In genomic region chr13:112616586-112617381, GRCh38 we compare ENCODE assay signal across 8 cellular contexts. TPM values are rescaled to one million over a fixed set of nuclear protein-coding genes. Genes with fewer than 3 reads are reported as not detected.
A peak's percentile ranks its signal among the peaks of the same experiment; 100 is the strongest.
DNase-seq lines count a peak whose midpoint lies in the region; ATAC-seq and TF ChIP-seq lines count a peak whose summit lies in the region.

No MANE protein-coding gene starts in this region.

- intact Hi-C loops in Panc1 (cut with micrococcal nuclease; ENCODE audit: unreplicated experiment) = no loop called here

- no peaks in the 10 kb centered on the region for H4K20me1 ChIP-seq in neural progenitor cell (ENCODE audit: low read depth)

- no peak overlapping the region for H3K4me3 Mint-ChIP-seq in neural progenitor cell

- H3K9me3 ChIP-seq in Panc1 (ENCODE audit: control insufficient read depth, insufficient read depth, low read depth, low read length) (no peaks in the 10 kb centered on the region), neural progenitor cell (ENCODE audit: low read depth) (no peaks in the 10 kb centered on the region)

- H3F3A ChIP-seq in neural progenitor cell (ENCODE audit: low read depth) = peaks cover 4% of the 10 kb centered on the region

- no peaks in the 10 kb centered on the region for H3K4me1 ChIP-seq in Panc1 (ENCODE audit: control insufficient read depth, insufficient read depth, low read length)
- no peaks in the 10 kb centered on the region for H3K4me1 ChIP-seq in neural progenitor cell

- no peak overlapping the region for H2AFZ ChIP-seq in neural progenitor cell (replicated peaks)

- no peak overlapping the region for H3K27ac Mint-ChIP-seq in neural progenitor cell

- no peak overlapping the region for H3K27ac ChIP-seq in Panc1 (ENCODE audit: low read length)
- no peak overlapping the region for H3K27ac ChIP-seq in neural progenitor cell

- H3K9me3 Mint-ChIP-seq in neural progenitor cell = no peaks in the 10 kb centered on the region

- no peaks in the 10 kb centered on the region for H3K36me3 ChIP-seq in Panc1 (ENCODE audit: control insufficient read depth, insufficient read depth, low read length)
- no peaks in the 10 kb centered on the region for H3K36me3 ChIP-seq in neural progenitor cell

- peaks cover 7% of the 10 kb centered on the region for H3K27me3 Mint-ChIP-seq in neural progenitor cell (ENCODE audit: insufficient read depth, low read depth)

- H3K27me3 ChIP-seq in Panc1 (ENCODE audit: control insufficient read depth, insufficient read depth, low read length) = no peaks in the 10 kb centered on the region
- H3K27me3 ChIP-seq in neural progenitor cell = peaks cover 9% of the 10 kb centered on the region

- DNase-seq in AG08395 (ENCODE audit: low spot score) = peak; percentile 67
- peak; percentile 4 for DNase-seq in GF-D8 (lab: John Stamatoyannopoulos, UW)
- DNase-seq in Panc1 (ENCODE audit: low read depth, low spot score) = peak; percentile 10
- DNase-seq in epithelial cell of proximal tubule (ENCODE audit: low read depth) = no peak
- peak; percentile 65 for DNase-seq in neural progenitor cell (ENCODE audit: low spot score)
- DNase-seq in NCI-H187 (lab: John Stamatoyannopoulos, UW) = no peak
- no peak for DNase-seq in effector CD8-positive, alpha-beta T cell (lab: John Stamatoyannopoulos, UW)

- peak; percentile 65 for TF ChIP-seq CTCF in Panc1 (IDR thresholded peaks at IDR 0.05)
- TF ChIP-seq CTCF in epithelial cell of proximal tubule (conservative IDR thresholded peaks at IDR 0.05; ENCODE audit: low read depth, low read length) = peak; percentile 84
- peak; percentile 77 for TF ChIP-seq CTCF in neural progenitor cell (IDR thresholded peaks at IDR 0.05)

- H3K79me2 ChIP-seq in neural progenitor cell (ENCODE audit: low read depth) = no peaks in the 10 kb centered on the region

- H3K4me3 ChIP-seq in Panc1 (ENCODE audit: low read depth in 2 of 2, low read length in 2 of 2) (no peak overlapping the region), epithelial cell of proximal tubule (ENCODE audit: low read depth, low read length) (no peak overlapping the region), neural progenitor cell (no peak overlapping the region)

- BruUV-seq in Panc1 (replicated peaks; lab: Mats Ljungman, UMichigan) = no TSS peak

- H3K36me3 Mint-ChIP-seq in neural progenitor cell = no peaks in the 10 kb centered on the region

- no peak overlapping the region for H3K4me2 ChIP-seq in neural progenitor cell

- in situ Hi-C loops in Panc1 (cut with HindIII; ENCODE audit: low pct_unique_long_range_greater_than_20kb, low sequenced_read_pairs) = no loop called here

- ATAC-seq in HG03103 (IDR thresholded peaks at IDR 0.05; ENCODE audit: low read depth, unreplicated experiment) = peak; percentile 85
- ATAC-seq in Panc1 = peak; percentile 77

- CTCF ChIA-PET in Panc1 (lab: Charles Lee) = no interaction called here

- peaks cover 5% of the 10 kb centered on the region for H3K4me1 Mint-ChIP-seq in neural progenitor cell

- POLR2A ChIA-PET in Panc1 (lab: Charles Lee) = no interaction called here

- no peak overlapping the region for H3K9ac ChIP-seq in neural progenitor cell

RNA-seq across cellular contexts. Expression of gene TUBGCP3, which starts 28.8 kb away (rescaled TPM):
- total RNA-seq in Panc1 (2021; ENCODE audit: unreplicated experiment) (28.4 TPM), epithelial cell of proximal tubule (16.1 and 16.4 TPM in 2 replicates), neural progenitor cell (ENCODE audit: low replicate concordance) (33.6 and 34.6 TPM in 2 replicates)
- polyA plus RNA-seq in Panc1 (2012; ENCODE audit: insufficient read length) = 18.2 TPM

Comparison
In these comparisons a context has a peak if more than half of its experiments do, and no peak if none do; other contexts are left out.
1. DNase-seq: peak in AG08395 (single experiment), GF-D8 (single experiment), Panc1 (single experiment) and neural progenitor cell (single experiment); none in epithelial cell of proximal tubule (single experiment), NCI-H187 (0 of 2) and effector CD8-positive, alpha-beta T cell (single experiment).
2. Peak in every context shown above with its lines, with median percentiles within 50 percentile points of each other: CTCF ChIP-seq.